In genomic region chr12:48765753-48766162, GRCh38 we compare ENCODE assay signal across 1 cellular context.
TF ChIP-seq lines count a peak whose summit lies in the region.

No MANE protein-coding gene starts in this region.

TF ChIP-seq in K562, 482 proteins besides CTCF, POLR2A, EP300 and RAD21:
- TF ChIP-seq ETS2 (tag; IDR thresholded peaks at IDR 0.05; ENCODE audit: borderline replicate concordance, poor library complexity, severe bottlenecking) (no peak), GABPA (tag; conservative IDR thresholded peaks at IDR 0.05; ENCODE audit: low read depth) (peak; percentile 67)
- TF ChIP-seq, protein P1, sequence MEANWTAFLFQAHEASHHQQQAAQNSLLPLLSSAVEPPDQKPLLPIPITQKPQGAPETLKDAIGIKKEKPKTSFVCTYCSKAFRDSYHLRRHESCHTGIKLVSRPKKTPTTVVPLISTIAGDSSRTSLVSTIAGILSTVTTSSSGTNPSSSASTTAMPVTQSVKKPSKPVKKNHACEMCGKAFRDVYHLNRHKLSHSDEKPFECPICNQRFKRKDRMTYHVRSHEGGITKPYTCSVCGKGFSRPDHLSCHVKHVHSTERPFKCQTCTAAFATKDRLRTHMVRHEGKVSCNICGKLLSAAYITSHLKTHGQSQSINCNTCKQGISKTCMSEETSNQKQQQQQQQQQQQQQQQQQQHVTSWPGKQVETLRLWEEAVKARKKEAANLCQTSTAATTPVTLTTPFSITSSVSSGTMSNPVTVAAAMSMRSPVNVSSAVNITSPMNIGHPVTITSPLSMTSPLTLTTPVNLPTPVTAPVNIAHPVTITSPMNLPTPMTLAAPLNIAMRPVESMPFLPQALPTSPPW (CRISPR knock-in tag; IDR thresholded peaks at IDR 0.05) = peak; percentile 29; the same call in 1 of the 2 replicates
